ENCODE assay signal across 26 cellular contexts in the genomic region with DNA sequence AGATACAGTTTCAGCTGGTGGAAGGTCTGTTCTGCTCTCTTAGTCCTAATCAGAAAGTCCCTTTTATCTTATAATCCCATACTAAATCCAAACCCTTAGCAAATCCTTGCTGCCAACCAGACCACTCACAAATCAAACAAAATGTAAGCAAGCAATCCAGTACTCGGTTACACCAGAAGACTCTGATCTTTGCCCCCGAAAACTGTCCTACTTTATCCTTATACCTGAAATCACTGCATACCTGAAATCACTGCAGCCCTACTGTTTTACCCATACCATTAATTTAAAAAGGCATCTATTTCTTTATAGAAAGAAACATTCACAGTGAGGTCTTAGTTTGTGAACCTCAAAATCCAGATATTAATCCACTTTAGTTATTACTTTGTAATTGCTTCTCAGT.
"Had no signal": no experiment of that assay in that cellular context is flagged by ENCODE, and none has a peak within 500 bp of the region (broad histone marks: within the 10 kb centered on the region; RNA-seq: fewer than 3 reads in every experiment).

No MANE protein-coding gene starts in this region.

- H3K9me3 ChIP-seq: left lung, ovary, prostate gland, sigmoid colon, spleen, suprapubic skin, thoracic aorta, tibial artery, upper lobe of right lung had no signal

- H3K27ac ChIP-seq: hepatocyte, left lung, ovary, prostate gland, sigmoid colon, spleen, suprapubic skin, thoracic aorta, tibial artery, upper lobe of right lung had no signal

- DNase-seq: kidney glomerular epithelial cell; left cardiac atrium; left lung; mesendoderm; naive B cell; natural killer cell; nephron progenitor cell; ovary; retina; right cardiac atrium; sigmoid colon; small intestine; spleen; stimulated activated CD4-positive, alpha-beta T cell treated with anti-CD3 and anti-CD28 coated beads, Interleukin-4, amount 100 ng/mL, for 24 hours; stimulated activated naive CD4-positive, alpha-beta T cell; tibial artery; trophoblast cell; upper lobe of right lung had no signal

- H3K36me3 ChIP-seq: left lung, ovary, prostate gland, sigmoid colon, suprapubic skin, thoracic aorta, upper lobe of right lung had no signal

- FAIRE-seq: keratinocyte, small intestine, urothelium cell line had no signal

- ATAC-seq: left cardiac atrium; left lung; natural killer cell; right cardiac atrium; stimulated activated effector memory CD8-positive, alpha-beta T cell treated with anti-CD3 and anti-CD28 coated beads, Interleukin-12 subunit alpha, Interleukin-12 subunit beta, amount 100 ng/mL, for 72 hours; upper lobe of right lung had no signal

- H3K27me3 ChIP-seq: hepatocyte, left lung, ovary, sigmoid colon, spleen, suprapubic skin, tibial artery, upper lobe of right lung had no signal

- H3K4me1 ChIP-seq: left lung, prostate gland, spleen, suprapubic skin, tibial artery, upper lobe of right lung had no signal

- H3K4me3 ChIP-seq: hepatocyte, left lung, lung, ovary, prostate gland, sigmoid colon, spleen, suprapubic skin, thoracic aorta, tibial artery, upper lobe of right lung had no signal
